ENCODE assay signal across 11 cellular contexts in the genomic region with DNA sequence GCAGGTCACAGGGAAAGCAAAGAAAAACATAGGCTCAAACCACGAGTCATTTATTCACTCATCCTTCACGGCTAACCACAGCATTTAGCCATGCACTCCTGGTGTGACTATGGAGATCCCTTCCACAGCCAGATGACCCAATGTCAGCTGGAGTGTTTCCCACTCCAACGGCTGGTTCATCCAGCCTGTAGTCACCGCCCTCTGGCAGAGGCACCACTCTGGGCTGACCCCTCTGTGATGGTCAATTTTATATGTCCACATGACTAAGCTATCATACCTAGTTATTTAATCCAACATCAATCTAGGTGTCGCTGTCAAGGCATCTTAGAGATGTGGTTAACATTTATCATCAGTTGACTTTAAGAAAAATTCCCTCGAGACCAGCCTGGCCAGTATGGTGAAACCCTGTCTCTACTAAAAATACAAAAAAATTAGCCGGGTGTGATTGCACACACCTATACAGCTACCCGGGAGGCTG. TPM values are rescaled to one million over a fixed set of nuclear protein-coding genes. Genes with fewer than 3 reads are reported as not detected.
DNase-seq lines count a peak whose midpoint lies in the region; ATAC-seq and TF ChIP-seq lines count a peak whose summit lies in the region.
"Had no signal": no experiment of that assay in that cellular context is flagged by ENCODE, and none has a peak within 500 bp of the region (broad histone marks: within the 10 kb centered on the region; RNA-seq: fewer than 3 reads in every experiment).

No MANE protein-coding gene starts in this region.

- H3F3A ChIP-seq in SK-N-SH (replicated peaks; ENCODE audit: insufficient read depth), result no peaks in the 10 kb centered on the region

- TF ChIP-seq EP300 in SK-N-SH (IDR thresholded peaks at IDR 0.05; ENCODE audit: borderline replicate concordance in 1 of 2, low read depth in 1 of 2, low read length in 1 of 2), result peak in 1 of 2 experiments; percentile 55; a peak in 1 of 4 replicates

- no peak for TF ChIP-seq CTCF in SK-N-SH (IDR thresholded peaks at IDR 0.05)
- no peak for TF ChIP-seq CTCF in GM13977 (IDR thresholded peaks at IDR 0.05; ENCODE audit: extremely low read depth, insufficient read depth, missing control alignments)

- no peak overlapping the region for H3K4me3 ChIP-seq in SK-N-SH (ENCODE audit: low read depth in 2 of 2, low read length in 1 of 2)
- H3K4me3 ChIP-seq: cardiac muscle cell had no signal

- peak overlapping the region; percentile 43 for H3K27ac Mint-ChIP-seq in activated naive CD4-positive, alpha-beta T cell treated with anti-CD3 and anti-CD28 coated beads for 36 hours

- DNase-seq in activated naive CD4-positive, alpha-beta T cell treated with anti-CD3 and anti-CD28 coated beads for 36 hours, result no peak
- DNase-seq in activated naive CD4-positive, alpha-beta T cell treated with anti-CD3 and anti-CD28 coated beads, Interleukin-2, amount 50 U/mL, for 16 hours, result no peak
- DNase-seq in SK-N-SH (no peak), glomerular visceral epithelial cell (ENCODE audit: extremely low spot score) (peak; percentile 95), stromal cell of bone marrow (ENCODE audit: low read depth) (peak; percentile 86), GM13977 (ENCODE audit: low spot score) (no peak)
- DNase-seq: activated CD4-positive, alpha-beta T cell treated with anti-CD3 and anti-CD28 coated beads for 1 hour had no signal

- CTCF ChIA-PET in activated naive CD4-positive, alpha-beta T cell treated with anti-CD3 and anti-CD28 coated beads for 36 hours (lab: Charles Lee), result interaction anchor here (0.8 to 1.6 kb wide), 4 partner anchors 12 to 38 kb away, joined by 3 read pairs; no protein-coding TSS in a partner anchor
- CTCF ChIA-PET in SK-N-SH (lab: Yijun Ruan, JAX), result interaction anchor here (1.1 to 1.8 kb wide), 5 partner anchors 9 to 50 kb away, joined by 3 to 4 read pairs (median 4); no protein-coding TSS in a partner anchor

- peaks cover 77% of the 10 kb centered on the region for H3K4me1 Mint-ChIP-seq in activated naive CD4-positive, alpha-beta T cell treated with anti-CD3 and anti-CD28 coated beads for 36 hours (ENCODE audit: low read depth)

- no peaks in the 10 kb centered on the region for H3K27me3 Mint-ChIP-seq in activated naive CD4-positive, alpha-beta T cell treated with anti-CD3 and anti-CD28 coated beads for 36 hours (ENCODE audit: low read depth)

- no peaks in the 10 kb centered on the region for H3K9me2 ChIP-seq in SK-N-SH

- no peaks in the 10 kb centered on the region for H3K9me3 Mint-ChIP-seq in activated naive CD4-positive, alpha-beta T cell treated with anti-CD3 and anti-CD28 coated beads for 36 hours

- no peak for ATAC-seq in HG02588 (IDR thresholded peaks at IDR 0.05; ENCODE audit: unreplicated experiment)
- ATAC-seq in GM21423 (IDR thresholded peaks at IDR 0.05; ENCODE audit: unreplicated experiment), result no peak
- ATAC-seq: HCT116 had no signal

- H3K36me3 ChIP-seq in SK-N-SH (replicated peaks in 1 of 2; ENCODE audit: control insufficient read depth in 1 of 2, insufficient read depth in 2 of 2, low read length in 1 of 2), result no peaks in the 10 kb centered on the region
- H3K36me3 ChIP-seq: cardiac muscle cell had no signal

- H3K27ac ChIP-seq in SK-N-SH (ENCODE audit: low read depth in 2 of 2, low read length in 1 of 2), result no peak overlapping the region

- in situ Hi-C loops in GM13977 (cut with MboI; ENCODE audit: low pct_unique_long_range_greater_than_20kb, low sequenced_read_pairs, unreplicated experiment), result no loop called here

- H3K9me3 ChIP-seq in SK-N-SH, result no peaks in the 10 kb centered on the region

- H3K4me3 Mint-ChIP-seq in activated naive CD4-positive, alpha-beta T cell treated with anti-CD3 and anti-CD28 coated beads for 36 hours, result no peak overlapping the region

- H3K27me3 ChIP-seq in SK-N-SH (ENCODE audit: insufficient read depth), result no peaks in the 10 kb centered on the region
- H3K27me3 ChIP-seq: cardiac muscle cell had no signal

- H3K4me2 ChIP-seq in SK-N-SH, result no peak overlapping the region

- H3K9ac ChIP-seq in SK-N-SH, result no peak overlapping the region

- no peaks in the 10 kb centered on the region for H3K79me2 ChIP-seq in SK-N-SH (ENCODE audit: insufficient read depth)

- peaks cover 5 to 11% of the 10 kb centered on the region in 2 experiments; a peak in 2 of 4 replicates for H3K4me1 ChIP-seq in SK-N-SH (ENCODE audit: control insufficient read depth in 1 of 2, insufficient read depth in 2 of 2, low read depth in 1 of 2, low read length in 1 of 2)

- POLR2A ChIA-PET in SK-N-SH (lab: Yijun Ruan, JAX), result no interaction called here

- 68% methylated on average over 8 of the region's 8 CpGs for WGBS in SK-N-SH (ENCODE audit: low lambda C conversion rate)

- H2AFZ ChIP-seq in SK-N-SH (ENCODE audit: low read depth), result no peak overlapping the region

- intact Hi-C loops in activated naive CD4-positive, alpha-beta T cell treated with anti-CD3 and anti-CD28 coated beads for 36 hours (cut with micrococcal nuclease), result no loop called here

- H3K36me3 Mint-ChIP-seq in activated naive CD4-positive, alpha-beta T cell treated with anti-CD3 and anti-CD28 coated beads for 36 hours (ENCODE audit: low read depth), result peaks cover 5% of the 10 kb centered on the region

- no peaks in the 10 kb centered on the region for H4K20me1 ChIP-seq in SK-N-SH (ENCODE audit: insufficient read depth)

- TF ChIP-seq RAD21 in SK-N-SH (IDR thresholded peaks at IDR 0.05; ENCODE audit: low read length), result no peak

TF ChIP-seq in SK-N-SH, 30 proteins besides CTCF, POLR2A, EP300 and RAD21 (continues in another document):
- peak; percentile 51; the same call in 1 of the 2 replicates for TF ChIP-seq NFIC (IDR thresholded peaks at IDR 0.05; ENCODE audit: borderline replicate concordance)
- TF ChIP-seq MAX (IDR thresholded peaks at IDR 0.05; ENCODE audit: low read depth), result no peak
- no peak for TF ChIP-seq REST (IDR thresholded peaks at IDR 0.05; ENCODE audit: low read depth, low read length)
- TF ChIP-seq GATA2 (CRISPR knock-in tag; IDR thresholded peaks at IDR 0.05), result no peak
- TF ChIP-seq FOSL2 (IDR thresholded peaks at IDR 0.05; ENCODE audit: borderline replicate concordance, low read depth), result peak; percentile 47; the same call in 1 of the 2 replicates
- peak; percentile 77 for TF ChIP-seq TCF12 (IDR thresholded peaks at IDR 0.05)
- TF ChIP-seq RXRA (IDR thresholded peaks at IDR 0.05; ENCODE audit: borderline replicate concordance, low read depth), result peak; percentile 51; the same call in 1 of the 2 replicates
- TF ChIP-seq JUND (IDR thresholded peaks at IDR 0.05), result peak; percentile 52; the same call in 1 of the 2 replicates
- TF ChIP-seq POLR2AphosphoS5 (IDR thresholded peaks at IDR 0.05; ENCODE audit: low read depth, low read length), result no peak; the same call in 1 of the 2 replicates
- no peak for TF ChIP-seq NRF1 (IDR thresholded peaks at IDR 0.05; ENCODE audit: low read depth, low read length)
- TF ChIP-seq TEAD4 (IDR thresholded peaks at IDR 0.05; ENCODE audit: borderline replicate concordance, insufficient read depth), result 0 out of 2 replicates have a peak, but pooled peaks have one; percentile 16

RNA-seq across cellular contexts. Expression of gene PHF19, which starts 9.5 kb away (rescaled TPM):
- total RNA-seq in activated naive CD4-positive, alpha-beta T cell treated with anti-CD3 and anti-CD28 coated beads for 36 hours, result 100 to 1,000 TPM; 289 to 295 TPM
- polyA plus RNA-seq in SK-N-SH (2012; rRNA removed), result 24.5 and 33.4 TPM in 2 replicates
- polyA plus RNA-seq in SK-N-SH (2012; cell fraction: cytosol; rRNA removed), result 18.0 and 25.0 TPM in 2 replicates
- polyA plus RNA-seq in SK-N-SH (2012; cell fraction: nucleus; rRNA removed), result 38.5 and 64.8 TPM in 2 replicates

RNA-seq across cellular contexts. Expression of gene TRAF1, which starts 40.1 kb away (rescaled TPM):
- 10 to 100 TPM; 80.6 to 85.0 TPM for total RNA-seq in activated naive CD4-positive, alpha-beta T cell treated with anti-CD3 and anti-CD28 coated beads for 36 hours
- 1.2 and 1.5 TPM in 2 replicates for polyA plus RNA-seq in SK-N-SH (2012; rRNA removed)
- polyA plus RNA-seq in SK-N-SH (2012; cell fraction: cytosol; rRNA removed), result 0.54 and 0.84 TPM in 2 replicates
- polyA plus RNA-seq in SK-N-SH (2012; cell fraction: nucleus; rRNA removed), result 3.0 and 3.6 TPM in 2 replicates

RNA-seq across cellular contexts. Expression of gene PSMD5, which starts 43.8 kb away (rescaled TPM):
- total RNA-seq in activated naive CD4-positive, alpha-beta T cell treated with anti-CD3 and anti-CD28 coated beads for 36 hours, result 10 to 100 TPM; 62.1 to 63.5 TPM
- 13.7 and 18.2 TPM in 2 replicates for polyA plus RNA-seq in SK-N-SH (2012; rRNA removed)
- polyA plus RNA-seq in SK-N-SH (2012; cell fraction: cytosol; rRNA removed), result 20.7 and 22.6 TPM in 2 replicates
- 6.3 and 14.1 TPM in 2 replicates for polyA plus RNA-seq in SK-N-SH (2012; cell fraction: nucleus; rRNA removed)

Comparison
In these comparisons a context has a peak if more than half of its experiments do, and no peak if none do; other contexts are left out.
1. DNase-seq: peak in glomerular visceral epithelial cell (single experiment) and stromal cell of bone marrow (single experiment); none in activated naive CD4-positive, alpha-beta T cell treated with anti-CD3 and anti-CD28 coated beads for 36 hours (single experiment), activated naive CD4-positive, alpha-beta T cell treated with anti-CD3 and anti-CD28 coated beads, Interleukin-2, amount 50 U/mL, for 16 hours (single experiment), SK-N-SH (single experiment) and GM13977 (single experiment).